8 cellular contexts compared by ENCODE assay signal in the genomic region with DNA sequence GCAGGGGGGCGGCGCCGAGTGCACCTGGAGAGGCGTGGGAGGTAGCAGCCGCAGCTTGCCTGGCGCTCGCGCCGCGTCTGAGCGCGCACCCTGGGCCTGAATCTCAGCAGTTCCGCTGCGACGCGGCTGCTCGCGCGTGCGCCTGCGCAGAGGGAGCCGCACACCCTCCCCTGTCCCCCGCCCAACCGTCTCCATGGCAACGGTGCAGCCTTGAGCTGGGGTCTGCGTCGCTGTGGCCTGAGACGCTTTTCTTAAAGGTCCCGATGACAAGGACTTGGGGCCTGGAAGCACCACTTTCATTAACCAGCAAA. TPM values are rescaled to one million over a fixed set of nuclear protein-coding genes. Genes with fewer than 3 reads are reported as not detected.
DNase-seq lines count a peak whose midpoint lies in the region; ATAC-seq and TF ChIP-seq lines count a peak whose summit lies in the region.

A gene with protein sequence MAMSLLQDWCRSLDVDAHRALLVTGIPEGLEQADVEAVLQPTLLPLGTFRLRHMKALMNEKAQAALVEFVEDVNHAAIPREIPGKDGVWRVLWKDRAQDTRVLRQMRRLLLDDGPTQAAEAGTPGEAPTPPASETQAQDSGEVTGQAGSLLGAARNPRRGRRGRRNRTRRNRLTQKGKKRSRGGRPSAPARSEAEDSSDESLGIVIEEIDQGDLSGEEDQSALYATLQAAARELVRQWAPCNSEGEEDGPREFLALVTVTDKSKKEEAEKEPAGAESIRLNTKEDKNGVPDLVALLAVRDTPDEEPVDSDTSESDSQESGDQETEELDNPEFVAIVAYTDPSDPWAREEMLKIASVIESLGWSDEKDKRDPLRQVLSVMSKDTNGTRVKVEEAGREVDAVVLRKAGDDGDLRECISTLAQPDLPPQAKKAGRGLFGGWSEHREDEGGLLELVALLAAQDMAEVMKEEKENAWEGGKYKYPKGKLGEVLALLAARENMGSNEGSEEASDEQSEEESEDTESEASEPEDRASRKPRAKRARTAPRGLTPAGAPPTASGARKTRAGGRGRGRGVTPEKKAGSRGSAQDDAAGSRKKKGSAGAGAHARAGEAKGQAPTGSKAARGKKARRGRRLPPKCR (minus strand): TSS at position 79 of the 311 bp plus-strand sequence. CDS start 402 bp downstream, outside the sequence.

- H3K9me3 ChIP-seq in osteoblast (ENCODE audit: low read depth, low read length): no peaks in the 10 kb centered on the region

- peak within 1 kb of the TSS; percentile 42 for H3K4me3 ChIP-seq in osteoblast (ENCODE audit: insufficient read depth, low read length)

- DNase-seq in AG08396 (ENCODE audit: low spot score) (peak; percentile 66), NCI-H1417 (lab: John Stamatoyannopoulos, UW) (peak; percentile 89 to 95 (median 95)), foreskin keratinocyte (peak; percentile 46 to 71), osteoblast (ENCODE audit: insufficient read length, low spot score, missing footprints) (peak; percentile 93), COLO829 (ENCODE audit: low spot score) (no peak), GM10248 (ENCODE audit: extremely low spot score) (no peak)
- DNase-seq in activated T-cell treated with anti-CD3 and anti-CD28 coated beads, Interleukin-2, amount 50 U/mL, for 1 hour: peak; percentile 42
- DNase-seq in activated CD8-positive, alpha-beta memory T cell treated with anti-CD3 and anti-CD28 coated beads, Interleukin-2, amount 50 U/mL, for 48 hours: no peak

- H3K27me3 ChIP-seq in foreskin keratinocyte: peaks cover 6% of the 10 kb centered on the region
- peaks cover 20% of the 10 kb centered on the region for H3K27me3 ChIP-seq in osteoblast (ENCODE audit: insufficient read depth, low read length)

- POLR2A ChIA-PET in GM10248 (lab: Yijun Ruan, JAX): no interaction called here

- H3K79me2 ChIP-seq in osteoblast (ENCODE audit: insufficient read depth, low read length): no peaks in the 10 kb centered on the region

- TF ChIP-seq CTCF in foreskin keratinocyte (conservative IDR thresholded peaks at IDR 0.05): no peak
- TF ChIP-seq CTCF in osteoblast (IDR thresholded peaks at IDR 0.05; ENCODE audit: extremely low read depth, low read depth, low read length): no peak
- no peak for TF ChIP-seq CTCF in GM10248 (IDR thresholded peaks at IDR 0.05; ENCODE audit: control extremely low read depth, extremely low read depth, low read depth, missing control alignments)

- peak; percentile 80 for ATAC-seq in foreskin keratinocyte

- no peak within 1 kb of the TSS for H3K27ac ChIP-seq in foreskin keratinocyte
- H3K27ac ChIP-seq in osteoblast (ENCODE audit: low read depth, low read length): no peak within 1 kb of the TSS

- no peak within 1 kb of the TSS for H3K4me2 ChIP-seq in osteoblast (ENCODE audit: insufficient read depth, low read length)

- CTCF ChIA-PET in GM10248 (lab: Yijun Ruan, JAX): no interaction called here

- peak within 1 kb of the TSS; percentile 15 for H2AFZ ChIP-seq in osteoblast (ENCODE audit: low read length)

- H3K36me3 ChIP-seq in osteoblast (ENCODE audit: insufficient read depth, low read length): no peaks in the 10 kb centered on the region

- H3K4me1 ChIP-seq in foreskin keratinocyte (peaks cover 4% of the 10 kb centered on the region), osteoblast (ENCODE audit: insufficient read depth, low read length) (no peaks in the 10 kb centered on the region)

- no peaks in the 10 kb centered on the region for H4K20me1 ChIP-seq in osteoblast (ENCODE audit: insufficient read depth, low read length)

RNA-seq across cellular contexts. Expression of the gene that starts here (rescaled TPM):
- total RNA-seq in foreskin keratinocyte (0.07 and 0.10 TPM in 2 replicates), osteoblast (0.72 and 1.2 TPM in 2 replicates)
- polyA plus RNA-seq in foreskin keratinocyte: 0.03 TPM in 2 replicates

Comparison
In these comparisons a context has a peak if more than half of its experiments do, and no peak if none do; other contexts are left out.
1. Peak in DNase-seq and ATAC-seq in foreskin keratinocyte; RNA of the gene not detected or under 1 TPM.
2. DNase-seq: peak in AG08396 (single experiment), NCI-H1417 (3 of 3), activated T-cell treated with anti-CD3 and anti-CD28 coated beads, Interleukin-2, amount 50 U/mL, for 1 hour (single experiment) and osteoblast (single experiment); none in activated CD8-positive, alpha-beta memory T cell treated with anti-CD3 and anti-CD28 coated beads, Interleukin-2, amount 50 U/mL, for 48 hours (single experiment), COLO829 (single experiment) and GM10248 (single experiment).